ENCODE assay signal across 1 cellular context in genomic region chr15:60301024-60301423, GRCh38.
TF ChIP-seq lines count a peak whose summit lies in the region.

No MANE protein-coding gene starts in this region.

TF ChIP-seq in HepG2, 621 proteins besides CTCF, POLR2A, EP300 and RAD21 (continued from another document):
- no peak for TF ChIP-seq RNF219 (CRISPR knock-in tag; IDR thresholded peaks at IDR 0.05)
- peak; percentile 48 for TF ChIP-seq RAD51 (IDR thresholded peaks at IDR 0.05; ENCODE audit: borderline replicate concordance)
TF ChIP-seq in HepG2: peak in this region for 3.
